1 cellular context compared by ENCODE assay signal in the genomic region with DNA sequence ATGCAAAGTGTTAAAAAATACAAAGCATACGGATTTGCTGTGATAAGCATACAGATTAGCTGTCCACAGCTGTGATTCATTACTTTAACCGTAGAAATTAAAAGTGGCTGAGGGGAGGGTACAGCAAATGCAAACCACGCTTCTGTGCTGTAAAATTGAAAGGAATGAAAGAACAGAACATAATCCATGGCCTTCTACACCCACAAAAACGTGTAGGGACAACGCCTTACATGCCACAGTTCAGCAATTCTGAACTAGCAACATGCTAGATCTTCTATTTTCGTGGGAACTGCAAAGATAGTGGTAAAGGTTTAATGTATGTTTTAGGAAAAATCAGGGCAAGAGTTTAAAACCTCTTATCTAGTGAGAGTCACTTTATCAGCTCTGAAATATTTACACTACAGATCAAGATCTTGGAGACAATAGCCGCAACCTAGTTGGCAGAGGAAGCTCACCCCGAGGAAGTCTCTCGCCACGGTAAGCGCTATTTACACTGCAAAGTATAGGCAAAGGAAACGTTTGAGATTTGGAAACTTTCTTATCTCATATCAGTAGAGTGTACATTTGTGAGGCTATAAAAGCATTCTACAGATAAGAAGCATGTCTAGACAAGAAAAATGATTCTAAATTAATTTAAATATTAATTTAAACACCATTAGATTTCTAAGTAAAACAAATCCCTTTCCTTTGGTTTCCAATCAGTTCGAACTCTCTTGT.
TF ChIP-seq lines count a peak whose summit lies in the region.

No MANE protein-coding gene starts in this region.

TF ChIP-seq in SK-N-SH, 30 proteins besides CTCF, POLR2A, EP300 and RAD21 (continued from another document):
- TF ChIP-seq, protein P1, sequence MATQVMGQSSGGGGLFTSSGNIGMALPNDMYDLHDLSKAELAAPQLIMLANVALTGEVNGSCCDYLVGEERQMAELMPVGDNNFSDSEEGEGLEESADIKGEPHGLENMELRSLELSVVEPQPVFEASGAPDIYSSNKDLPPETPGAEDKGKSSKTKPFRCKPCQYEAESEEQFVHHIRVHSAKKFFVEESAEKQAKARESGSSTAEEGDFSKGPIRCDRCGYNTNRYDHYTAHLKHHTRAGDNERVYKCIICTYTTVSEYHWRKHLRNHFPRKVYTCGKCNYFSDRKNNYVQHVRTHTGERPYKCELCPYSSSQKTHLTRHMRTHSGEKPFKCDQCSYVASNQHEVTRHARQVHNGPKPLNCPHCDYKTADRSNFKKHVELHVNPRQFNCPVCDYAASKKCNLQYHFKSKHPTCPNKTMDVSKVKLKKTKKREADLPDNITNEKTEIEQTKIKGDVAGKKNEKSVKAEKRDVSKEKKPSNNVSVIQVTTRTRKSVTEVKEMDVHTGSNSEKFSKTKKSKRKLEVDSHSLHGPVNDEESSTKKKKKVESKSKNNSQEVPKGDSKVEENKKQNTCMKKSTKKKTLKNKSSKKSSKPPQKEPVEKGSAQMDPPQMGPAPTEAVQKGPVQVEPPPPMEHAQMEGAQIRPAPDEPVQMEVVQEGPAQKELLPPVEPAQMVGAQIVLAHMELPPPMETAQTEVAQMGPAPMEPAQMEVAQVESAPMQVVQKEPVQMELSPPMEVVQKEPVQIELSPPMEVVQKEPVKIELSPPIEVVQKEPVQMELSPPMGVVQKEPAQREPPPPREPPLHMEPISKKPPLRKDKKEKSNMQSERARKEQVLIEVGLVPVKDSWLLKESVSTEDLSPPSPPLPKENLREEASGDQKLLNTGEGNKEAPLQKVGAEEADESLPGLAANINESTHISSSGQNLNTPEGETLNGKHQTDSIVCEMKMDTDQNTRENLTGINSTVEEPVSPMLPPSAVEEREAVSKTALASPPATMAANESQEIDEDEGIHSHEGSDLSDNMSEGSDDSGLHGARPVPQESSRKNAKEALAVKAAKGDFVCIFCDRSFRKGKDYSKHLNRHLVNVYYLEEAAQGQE (IDR thresholded peaks at IDR 0.05; ENCODE audit: low read depth, low read length) = no peak
- TF ChIP-seq MXI1 (IDR thresholded peaks at IDR 0.05; ENCODE audit: low read depth, low read length) (peak; percentile 88), TCF12 (IDR thresholded peaks at IDR 0.05) (peak; percentile 85), GATA2 (CRISPR knock-in tag; IDR thresholded peaks at IDR 0.05) (peak; percentile 83), EZH2phosphoT487 (IDR thresholded peaks at IDR 0.05; ENCODE audit: borderline replicate concordance, low read depth) (no peak), NFIC (IDR thresholded peaks at IDR 0.05; ENCODE audit: borderline replicate concordance) (peak; percentile 16; the same call in 1 of the 2 replicates), JUND (IDR thresholded peaks at IDR 0.05) (no peak)
- TF ChIP-seq, protein P2, sequence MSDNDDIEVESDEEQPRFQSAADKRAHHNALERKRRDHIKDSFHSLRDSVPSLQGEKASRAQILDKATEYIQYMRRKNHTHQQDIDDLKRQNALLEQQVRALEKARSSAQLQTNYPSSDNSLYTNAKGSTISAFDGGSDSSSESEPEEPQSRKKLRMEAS (IDR thresholded peaks at IDR 0.05; ENCODE audit: low read depth) = 0 out of 2 replicates have a peak, but pooled peaks have one; percentile 25
